Comparison of ENCODE assay signal across 22 cellular contexts in genomic region chr20:11270566-11270965, GRCh38.
DNase-seq lines count a peak whose midpoint lies in the region; ATAC-seq, FAIRE-seq and TF ChIP-seq lines count a peak whose summit lies in the region.
"Had no signal": no experiment of that assay in that cellular context is flagged by ENCODE, and none has a peak within 500 bp of the region (broad histone marks: within the 10 kb centered on the region; RNA-seq: fewer than 3 reads in every experiment).

No MANE protein-coding gene starts in this region.

- no peaks in the 10 kb centered on the region for H3K9me3 ChIP-seq in trophoblast cell (ENCODE audit: insufficient read depth, low read depth, low read length)
- H3K9me3 ChIP-seq: SJSA1 had no signal

- no peak overlapping the region for H3K4me3 ChIP-seq in bronchial epithelial cell (ENCODE audit: low read depth, low read length)
- no peak overlapping the region for H3K4me3 ChIP-seq in trophoblast cell (ENCODE audit: low read depth, low read length)
- H3K4me3 ChIP-seq: SJSA1 had no signal

- peak overlapping the region; percentile 5 for H3K18ac ChIP-seq in trophoblast cell (ENCODE audit: low read length)

- H2BK120ac ChIP-seq in trophoblast cell (ENCODE audit: insufficient read depth, low read length, poor library complexity), result peak overlapping the region; percentile 13

- H2AK5ac ChIP-seq in trophoblast cell (ENCODE audit: low read length), result peak overlapping the region; percentile 98

- peak overlapping the region; percentile 99 for H2BK12ac ChIP-seq in trophoblast cell (ENCODE audit: low read length)

- POLR2A ChIA-PET in T-cell (lab: Charles Lee), result no interaction called here

- H3K36me3 ChIP-seq in bronchial epithelial cell (ENCODE audit: control insufficient read depth, insufficient read depth, low read length), result no peaks in the 10 kb centered on the region
- H3K36me3 ChIP-seq in trophoblast cell (ENCODE audit: control insufficient read depth in 1 of 2, insufficient read depth in 2 of 2, low read length in 2 of 2), result no peaks in the 10 kb centered on the region
- H3K36me3 ChIP-seq: SJSA1 had no signal

- H3K27me3 Mint-ChIP-seq in Calu3 (ENCODE audit: unreplicated experiment) (no peaks in the 10 kb centered on the region), T-cell (no peaks in the 10 kb centered on the region)
- H3K27me3 Mint-ChIP-seq: B cell; CD4-positive, CD25-positive, alpha-beta regulatory T cell had no signal

- no CpG with 5 or more reads among the region's 5 CpGs for WGBS in trophoblast cell (ENCODE audit: extremely low coverage, insufficient coverage, insufficient read length)

- H3K36me3 Mint-ChIP-seq in Calu3 (ENCODE audit: insufficient read depth, unreplicated experiment) (peaks cover 13% of the 10 kb centered on the region), T-cell (no peaks in the 10 kb centered on the region)
- H3K36me3 Mint-ChIP-seq: CD4-positive, CD25-positive, alpha-beta regulatory T cell had no signal

- H3K27me3 ChIP-seq in bronchial epithelial cell (ENCODE audit: control insufficient read depth, insufficient read depth, low read length) (no peaks in the 10 kb centered on the region), trophoblast cell (ENCODE audit: insufficient read depth, low read length) (no peaks in the 10 kb centered on the region)
- H3K27me3 ChIP-seq: SJSA1 had no signal

- CTCF ChIA-PET in Calu3 (lab: Charles Lee) (interaction anchor here (0.6 to 1.0 kb wide), 2 partner anchors 272 to 571 kb away, joined by 3 to 4 read pairs; no protein-coding TSS in a partner anchor), T-cell (lab: Charles Lee) (no interaction called here)

- peaks cover 3% of the 10 kb centered on the region for H3K79me2 ChIP-seq in trophoblast cell (ENCODE audit: control insufficient read depth, insufficient read depth, low read length, poor library complexity)

- H4K12ac ChIP-seq in trophoblast cell (ENCODE audit: low read depth, low read length), result no peak overlapping the region

- H3K27ac Mint-ChIP-seq in Calu3 (ENCODE audit: unreplicated experiment), result no peak overlapping the region
- H3K27ac Mint-ChIP-seq in T-cell, result no peak overlapping the region
- H3K27ac Mint-ChIP-seq: B cell; CD4-positive, CD25-positive, alpha-beta regulatory T cell had no signal

- H3K79me1 ChIP-seq in trophoblast cell (ENCODE audit: low read length), result peaks cover 22% of the 10 kb centered on the region

- H3K9ac ChIP-seq in trophoblast cell (ENCODE audit: low read length), result no peak overlapping the region

- no peak overlapping the region for H3K4me2 ChIP-seq in trophoblast cell (ENCODE audit: low read length)

- H3K27ac ChIP-seq in trophoblast cell (ENCODE audit: low read depth, low read length), result peak overlapping the region; percentile 33
- H3K27ac ChIP-seq: HL-60, RWPE1, SJSA1 had no signal

- H3K23ac ChIP-seq in trophoblast cell (ENCODE audit: low read length), result no peak overlapping the region

- no peak for FAIRE-seq in bronchial epithelial cell (lab: Jason Lieb, UNC)
- FAIRE-seq: GM12892, GM18507, H54 had no signal

- DNase-seq in Right ventricle myocardium inferior (ENCODE audit: missing footprints), result peak; percentile 39
- DNase-seq in cardiac septum (ENCODE audit: low spot score), result no peak
- peak; percentile 29 for DNase-seq in bronchial epithelial cell (ENCODE audit: low read depth)
- peak; percentile 41 for DNase-seq in iPS-NIHi7 (ENCODE audit: extremely low spot score)
- peak in 1 of 2 donors; percentile 23 for DNase-seq in trophoblast cell
- DNase-seq in HT-29 (ENCODE audit: low spot score), result no peak
- DNase-seq in Calu3, result no peak
- no peak for DNase-seq in T-cell
- DNase-seq: 8988T; CD4-positive, CD25-positive, alpha-beta regulatory T cell; MM.1S; NCI-H1092; NCI-H1436 treated with DMSO at 0.1 percent for 48 hours; NCI-H2029 treated with DMSO at 0.1 percent for 48 hours; NCI-H446 treated with DMSO at 0.1 percent for 48 hours had no signal

- H3K9me3 Mint-ChIP-seq in Calu3 (ENCODE audit: low read depth, unreplicated experiment) (no peaks in the 10 kb centered on the region), T-cell (no peaks in the 10 kb centered on the region)

- peaks cover 16 to 22% of the 10 kb centered on the region in 2 experiments for H3K4me1 ChIP-seq in trophoblast cell (ENCODE audit: control insufficient read depth in 1 of 2, insufficient read depth in 2 of 2, low read length in 2 of 2)

- TF ChIP-seq CTCF in bronchial epithelial cell (IDR thresholded peaks at IDR 0.05; ENCODE audit: insufficient read depth, low read length, severe bottlenecking) (no peak), Calu3 (IDR thresholded peaks at IDR 0.05; ENCODE audit: unreplicated experiment) (no peak)

- H2AFZ ChIP-seq in trophoblast cell (ENCODE audit: insufficient read depth, low read length, poor library complexity), result peak overlapping the region; percentile 8

- H3K14ac ChIP-seq in trophoblast cell (ENCODE audit: low read length), result peak overlapping the region; percentile 75

- no TSS peak for BruUV-seq in Calu3 (replicated peaks; lab: Mats Ljungman, UMichigan)

- no peak overlapping the region for H3K4me3 Mint-ChIP-seq in Calu3 (ENCODE audit: low read depth, unreplicated experiment)
- H3K4me3 Mint-ChIP-seq in T-cell, result no peak overlapping the region
- H3K4me3 Mint-ChIP-seq: B cell; CD4-positive, CD25-positive, alpha-beta regulatory T cell had no signal

- H2BK5ac ChIP-seq in trophoblast cell (ENCODE audit: low read depth, low read length, poor library complexity), result no peak overlapping the region

- intact Hi-C loops in Right ventricle myocardium inferior (cut with DNase I) (loop anchor here (5.0 kb wide), 1 partner anchor 272 kb away; no protein-coding TSS in a partner anchor), cardiac septum (cut with DNase I) (loop anchor here (10.0 kb wide), 1 partner anchor 836 kb away; the partner anchor contains the start of genes MKKS and SLX4IP), Calu3 (cut with micrococcal nuclease; ENCODE audit: unreplicated experiment) (loop anchor here (5.0 to 10.0 kb wide), 4 partner anchors 184 to 598 kb away; partner anchors contain the start of gene JAG1)

- peak overlapping the region; percentile 51 for H4K8ac ChIP-seq in trophoblast cell (ENCODE audit: low read depth, low read length)

- H3K4me1 Mint-ChIP-seq in Calu3 (ENCODE audit: low read depth, unreplicated experiment) (peaks cover 48% of the 10 kb centered on the region), T-cell (no peaks in the 10 kb centered on the region)
- H3K4me1 Mint-ChIP-seq: B cell; CD4-positive, CD25-positive, alpha-beta regulatory T cell had no signal

- peak overlapping the region; percentile 79 for H4K91ac ChIP-seq in trophoblast cell (ENCODE audit: low read depth, low read length)

- H3K4ac ChIP-seq in trophoblast cell (ENCODE audit: low read depth, low read length), result no peak overlapping the region

- ATAC-seq in Right ventricle myocardium inferior, result no peak
- ATAC-seq in T-cell (replicated peaks in 1 of 4), result no peak

Comparison
In these comparisons a context has a peak if more than half of its experiments do, and no peak if none do; other contexts are left out.
1. DNase-seq: peak in Right ventricle myocardium inferior (single experiment), bronchial epithelial cell (single experiment) and iPS-NIHi7 (single experiment); none in cardiac septum (single experiment), HT-29 (single experiment), Calu3 (single experiment) and T-cell (0 of 34).